ENCODE assay signal across 12 cellular contexts in genomic region chr10:95818663-95819062, GRCh38.
DNase-seq lines count a peak whose midpoint lies in the region; ATAC-seq and TF ChIP-seq lines count a peak whose summit lies in the region.
"Had no signal": no experiment of that assay in that cellular context is flagged by ENCODE, and none has a peak within 500 bp of the region (broad histone marks: within the 10 kb centered on the region; RNA-seq: fewer than 3 reads in every experiment).

No MANE protein-coding gene starts in this region.

- H3K4me1 Mint-ChIP-seq in T-helper 17 cell, result peaks cover 4% of the 10 kb centered on the region

- no peaks in the 10 kb centered on the region for H3K4me1 ChIP-seq in HAP-1

- H3K9me3 ChIP-seq in HAP-1 (no peaks in the 10 kb centered on the region), T-helper 17 cell (ENCODE audit: control insufficient read depth, low read length, poor library complexity, severe bottlenecking) (no peaks in the 10 kb centered on the region)

- H3K27me3 ChIP-seq in HAP-1 (ENCODE audit: low read depth), result no peaks in the 10 kb centered on the region

- no peaks in the 10 kb centered on the region for H3K36me3 Mint-ChIP-seq in T-helper 17 cell (ENCODE audit: low read depth)
- H3K36me3 Mint-ChIP-seq: naive thymus-derived CD8-positive, alpha-beta T cell had no signal

- no peak overlapping the region for H3K27ac Mint-ChIP-seq in T-helper 17 cell
- H3K27ac Mint-ChIP-seq: T-helper 2 cell treated with Interferon-gamma antibody and Interleukin-4, amounts not matched to agents 5 μg/mL and 100 μg/mL, for 36 hours had no signal

- H3K4me3 Mint-ChIP-seq in T-helper 17 cell, result no peak overlapping the region
- H3K4me3 Mint-ChIP-seq: naive thymus-derived CD8-positive, alpha-beta T cell; T-helper 2 cell treated with Interferon-gamma antibody and Interleukin-4, amounts not matched to agents 5 μg/mL and 100 μg/mL, for 36 hours had no signal

- H3K36me3 ChIP-seq in HAP-1 (replicated peaks), result no peaks in the 10 kb centered on the region

- peaks cover 39% of the 10 kb centered on the region for H3K27me3 Mint-ChIP-seq in T-helper 17 cell

- TF ChIP-seq CTCF in AG09319 (IDR thresholded peaks at IDR 0.05; ENCODE audit: low read depth, low read length), result no peak

- ATAC-seq in GM19463 (IDR thresholded peaks at IDR 0.05; ENCODE audit: unreplicated experiment), result no peak
- no peak for ATAC-seq in T-helper 17 cell
- ATAC-seq: HCT116; naive thymus-derived CD8-positive, alpha-beta T cell had no signal

- in situ Hi-C loops in HAP-1 (cut with MboI; ENCODE audit: low sequenced_read_pairs), result no loop called here

- DNase-seq in AG09319 (ENCODE audit: extremely low read depth, low read depth) (peak; percentile 57), HuH-7 (ENCODE audit: low spot score) (peak; percentile 26), dedifferentiated amniotic fluid mesenchymal stem cell (ENCODE audit: extremely low spot score) (peak; percentile 75), lung microvascular endothelial cell (ENCODE audit: low read depth in 2 of 2) (peak; percentile 72 to 94), SKM-1 (lab: John Stamatoyannopoulos, UW; ENCODE audit: unreplicated experiment) (no peak), HAP-1 (ENCODE audit: low spot score in 2 of 2) (no peak), T-helper 17 cell (no peak)
- DNase-seq: naive thymus-derived CD8-positive, alpha-beta T cell; NCI-H510A had no signal

- no peak overlapping the region for H3K4me3 ChIP-seq in HAP-1

Comparison
In these comparisons a context has a peak if more than half of its experiments do, and no peak if none do; other contexts are left out.
1. DNase-seq: peak in AG09319 (single experiment), HuH-7 (single experiment), dedifferentiated amniotic fluid mesenchymal stem cell (single experiment) and lung microvascular endothelial cell (2 of 2); none in SKM-1 (single experiment), HAP-1 (0 of 2) and T-helper 17 cell (0 of 3).